In the genomic region with DNA sequence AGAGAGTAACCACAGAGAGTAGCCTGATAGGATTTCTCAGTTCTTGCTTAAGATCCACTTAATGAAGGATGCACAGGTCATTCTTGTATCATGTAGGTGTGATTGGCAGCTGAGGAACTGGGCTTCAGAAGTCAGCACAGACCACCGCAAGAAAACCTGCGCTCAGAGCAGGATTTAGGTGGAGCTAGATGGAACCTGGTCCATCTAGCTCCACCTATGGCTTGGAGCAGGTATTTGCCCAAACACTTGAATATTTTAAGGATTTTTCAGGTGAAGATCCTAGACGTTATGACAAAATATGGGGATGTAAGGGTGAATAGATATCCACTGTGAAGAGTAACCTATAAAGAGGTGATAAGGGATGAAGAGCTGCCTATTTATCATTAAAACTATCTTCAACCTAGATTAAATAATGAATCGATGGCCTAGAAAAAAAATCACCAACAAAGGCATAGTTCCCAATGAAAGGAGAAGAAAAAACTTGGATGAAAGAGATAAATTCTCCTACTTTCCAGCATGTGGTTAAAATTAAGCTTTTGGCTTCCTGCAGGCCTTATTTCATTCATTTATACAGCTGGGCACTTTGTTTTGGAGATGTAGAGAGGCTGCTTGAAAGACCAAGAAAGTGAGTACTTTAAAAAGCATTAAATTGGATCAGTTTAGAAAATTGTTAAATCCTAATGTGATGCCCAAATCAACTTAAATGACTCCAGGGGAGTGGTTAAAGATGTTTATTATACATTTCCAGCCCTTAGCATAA, we compare ENCODE assay signal across 24 cellular contexts.
DNase-seq lines count a peak whose midpoint lies in the region; ATAC-seq, FAIRE-seq and TF ChIP-seq lines count a peak whose summit lies in the region.
"Had no signal": no experiment of that assay in that cellular context is flagged by ENCODE, and none has a peak within 500 bp of the region (broad histone marks: within the 10 kb centered on the region; RNA-seq: fewer than 3 reads in every experiment).

No MANE protein-coding gene starts in this region.

- H3K9me3 ChIP-seq in Karpas-422 (ENCODE audit: low read length) = no peaks in the 10 kb centered on the region
- H3K9me3 ChIP-seq: MG63, suprapubic skin had no signal

- H4K20me1 ChIP-seq in Karpas-422 (ENCODE audit: insufficient read depth, low read depth, low read length) = no peaks in the 10 kb centered on the region

- H3K27ac ChIP-seq in C4-2B (no peak overlapping the region), Karpas-422 (ENCODE audit: low read length) (no peak overlapping the region)
- H3K27ac ChIP-seq: epithelial cell of prostate, suprapubic skin had no signal

- no peaks in the 10 kb centered on the region for H3K27me3 Mint-ChIP-seq in effector memory CD8-positive, alpha-beta T cell
- H3K27me3 Mint-ChIP-seq: CD4-positive, alpha-beta T cell had no signal

- H3K4me2 ChIP-seq in Karpas-422 (ENCODE audit: low read depth, low read length, poor library complexity, severe bottlenecking) = no peak overlapping the region

- H3K9ac ChIP-seq in Karpas-422 (ENCODE audit: low read length) = no peak overlapping the region

- no peaks in the 10 kb centered on the region for H3K9me2 ChIP-seq in Karpas-422 (replicated peaks; ENCODE audit: insufficient read depth, low read length)

- H3K36me3 ChIP-seq in Karpas-422 (ENCODE audit: insufficient read depth, low read length) (no peaks in the 10 kb centered on the region), bronchial epithelial cell (ENCODE audit: control insufficient read depth, insufficient read depth, low read length) (no peaks in the 10 kb centered on the region)
- H3K36me3 ChIP-seq: left ventricle myocardium inferior, MG63, suprapubic skin had no signal

- peak; percentile 31 for TF ChIP-seq CTCF in C4-2B (conservative IDR thresholded peaks at IDR 0.05)
- peak; percentile 41 for TF ChIP-seq CTCF in bronchial epithelial cell (IDR thresholded peaks at IDR 0.05; ENCODE audit: insufficient read depth, low read length, severe bottlenecking)

- no peaks in the 10 kb centered on the region for H3K9me3 Mint-ChIP-seq in effector memory CD8-positive, alpha-beta T cell
- H3K9me3 Mint-ChIP-seq: CD4-positive, alpha-beta T cell; T-helper 1 cell treated with Interleukin-12 subunit alpha and Interleukin-12 subunit beta and Interleukin-4 antibody, amounts not matched to agents 30 μg/mL and 1 μg/mL, for 36 hours had no signal

- no peaks in the 10 kb centered on the region for H3K4me1 ChIP-seq in Karpas-422 (ENCODE audit: low read length)
- H3K4me1 ChIP-seq: suprapubic skin had no signal

- no peaks in the 10 kb centered on the region for H3K4me1 Mint-ChIP-seq in effector memory CD8-positive, alpha-beta T cell (ENCODE audit: low read depth in 2 of 2)
- H3K4me1 Mint-ChIP-seq: stimulated activated effector memory CD8-positive, alpha-beta T cell treated with anti-CD3 and anti-CD28 coated beads, Interleukin-12 subunit alpha, Interleukin-12 subunit beta, amount 100 ng/mL, for 72 hours had no signal

- H3K4me3 Mint-ChIP-seq in effector memory CD8-positive, alpha-beta T cell = no peak overlapping the region
- H3K4me3 Mint-ChIP-seq: CD4-positive, alpha-beta T cell; nephron; stimulated activated effector memory CD8-positive, alpha-beta T cell treated with anti-CD3 and anti-CD28 coated beads, Interleukin-12 subunit alpha, Interleukin-12 subunit beta, amount 100 ng/mL, for 72 hours; T-helper 1 cell treated with Interleukin-12 subunit alpha and Interleukin-12 subunit beta and Interleukin-4 antibody, amounts not matched to agents 30 μg/mL and 1 μg/mL, for 36 hours had no signal

- peak; percentile 44 for DNase-seq in Karpas-422
- DNase-seq in bronchial epithelial cell (ENCODE audit: low read depth) = peak; percentile 8
- no peak for DNase-seq in left lobe of liver (ENCODE audit: low spot score)
- DNase-seq in effector memory CD8-positive, alpha-beta T cell = no peak
- no peak for DNase-seq in HuH-7.5 (ENCODE audit: low spot score)
- DNase-seq in GM19238 (ENCODE audit: insufficient read length, low spot score) = no peak
- DNase-seq: ACHN; activated CD8-positive, alpha-beta memory T cell treated with anti-CD3 and anti-CD28 coated beads, Interleukin-2, amount 50 U/mL, for 4 hours; CD4-positive, alpha-beta T cell; H7; left ventricle myocardium inferior; MG63; midbrain; NCI-H146; NCI-H2171 treated with DMSO at 0.1 percent for 48 hours; NCI-H526; SIG-M5 had no signal

- H3K27ac Mint-ChIP-seq in effector memory CD8-positive, alpha-beta T cell = no peak overlapping the region
- H3K27ac Mint-ChIP-seq: CD4-positive, alpha-beta T cell; nephron; stimulated activated effector memory CD8-positive, alpha-beta T cell treated with anti-CD3 and anti-CD28 coated beads, Interleukin-12 subunit alpha, Interleukin-12 subunit beta, amount 100 ng/mL, for 72 hours; T-helper 1 cell treated with Interleukin-12 subunit alpha and Interleukin-12 subunit beta and Interleukin-4 antibody, amounts not matched to agents 30 μg/mL and 1 μg/mL, for 36 hours had no signal

- H3K4me3 ChIP-seq in Karpas-422 (ENCODE audit: low read length) (no peak overlapping the region), bronchial epithelial cell (ENCODE audit: low read depth, low read length) (no peak overlapping the region)
- H3K4me3 ChIP-seq: left ventricle myocardium inferior, MG63, suprapubic skin had no signal

- ATAC-seq in left lobe of liver = peak; percentile 16
- no peak for ATAC-seq in GM21360 (IDR thresholded peaks at IDR 0.05; ENCODE audit: unreplicated experiment)
- ATAC-seq in effector memory CD8-positive, alpha-beta T cell (replicated peaks) = no peak
- ATAC-seq: stimulated activated effector memory CD8-positive, alpha-beta T cell treated with anti-CD3 and anti-CD28 coated beads, Interleukin-12 subunit alpha, Interleukin-12 subunit beta, amount 100 ng/mL, for 72 hours had no signal

- H3K27me3 ChIP-seq in Karpas-422 (ENCODE audit: low read length) (no peaks in the 10 kb centered on the region), bronchial epithelial cell (ENCODE audit: control insufficient read depth, insufficient read depth, low read length) (no peaks in the 10 kb centered on the region)
- H3K27me3 ChIP-seq: MG63, suprapubic skin had no signal

- H2AFZ ChIP-seq in Karpas-422 (ENCODE audit: low read length) = no peak overlapping the region

- no peaks in the 10 kb centered on the region for H3K36me3 Mint-ChIP-seq in effector memory CD8-positive, alpha-beta T cell (ENCODE audit: insufficient read depth)
- H3K36me3 Mint-ChIP-seq: stimulated activated effector memory CD8-positive, alpha-beta T cell treated with anti-CD3 and anti-CD28 coated beads, Interleukin-12 subunit alpha, Interleukin-12 subunit beta, amount 100 ng/mL, for 72 hours had no signal

- H3K79me2 ChIP-seq in Karpas-422 (ENCODE audit: low read length) = no peaks in the 10 kb centered on the region

- no peak for FAIRE-seq in bronchial epithelial cell (lab: Jason Lieb, UNC)

Comparison
In these comparisons a context has a peak if more than half of its experiments do, and no peak if none do; other contexts are left out.
1. DNase-seq: peak in Karpas-422 (single experiment) and bronchial epithelial cell (single experiment); none in left lobe of liver (single experiment), effector memory CD8-positive, alpha-beta T cell (0 of 3), HuH-7.5 (single experiment) and GM19238 (single experiment).